8 cellular contexts compared by ENCODE assay signal in the genomic region with DNA sequence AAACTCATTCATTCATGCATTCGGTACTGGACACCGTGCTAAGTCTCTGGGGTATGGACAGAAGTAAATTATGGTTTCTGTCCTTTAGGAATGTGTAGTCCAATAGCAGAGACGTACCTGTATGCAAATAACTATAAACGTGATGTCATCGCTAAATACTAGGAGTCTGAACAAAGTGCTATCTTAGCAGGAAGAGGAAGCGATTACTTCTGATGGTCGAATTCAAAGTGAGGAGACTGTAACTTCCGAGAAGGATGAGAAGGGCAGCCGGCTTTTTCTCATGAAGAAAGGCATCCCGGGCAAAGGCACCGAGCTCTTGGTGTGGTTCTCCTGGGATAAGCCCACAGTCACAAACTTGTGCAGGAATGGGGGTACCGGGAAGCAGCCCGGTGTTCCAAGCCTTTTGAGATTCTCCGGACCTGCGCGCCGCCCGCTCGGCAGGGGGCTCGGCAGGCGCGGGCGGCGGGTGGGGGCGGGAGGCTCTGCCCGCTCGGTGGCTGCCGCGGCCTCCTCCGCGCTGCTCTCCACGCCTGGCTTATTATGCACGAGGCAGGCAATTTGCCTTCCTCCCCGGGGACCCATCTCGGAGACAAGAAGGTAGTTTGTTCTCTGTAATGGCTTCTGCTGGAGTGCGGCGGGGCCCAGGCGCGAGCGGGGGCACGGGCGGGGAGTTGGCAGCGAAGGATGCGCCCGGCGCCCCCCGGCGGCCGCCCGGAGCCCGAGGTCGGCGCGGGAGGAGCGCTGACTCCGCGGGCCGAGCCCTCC.
A peak's percentile ranks its signal among the peaks of the same experiment; 100 is the strongest.
DNase-seq lines count a peak whose midpoint lies in the region; ATAC-seq, FAIRE-seq and TF ChIP-seq lines count a peak whose summit lies in the region.

No MANE protein-coding gene starts in this region.

- no peaks in the 10 kb centered on the region for H3K79me2 ChIP-seq in ACC112 (ENCODE audit: control insufficient read depth, insufficient read depth, low read length, unreplicated experiment)

- no peaks in the 10 kb centered on the region for H3K36me3 ChIP-seq in ACC112 (ENCODE audit: insufficient read depth, low read length)

- no peak for FAIRE-seq in GM12892 (lab: Jason Lieb, UNC)

- peaks cover 14% of the 10 kb centered on the region for H3K27me3 Mint-ChIP-seq in chondrocyte (ENCODE audit: low read depth)

- H3K27ac Mint-ChIP-seq in chondrocyte (ENCODE audit: unreplicated experiment): no peak overlapping the region

- peak overlapping the region; percentile 68 for H3K4me3 Mint-ChIP-seq in chondrocyte (ENCODE audit: unreplicated experiment)

- H3K27me3 ChIP-seq in ACC112 (ENCODE audit: insufficient read depth, low read length): peaks cover 9% of the 10 kb centered on the region; the same call in 1 of the 2 replicates

- H3K36me3 Mint-ChIP-seq in chondrocyte (ENCODE audit: low read depth): no peaks in the 10 kb centered on the region

- DNase-seq in HK-2 (ENCODE audit: unreplicated experiment) (peak; percentile 64), SKM-1 treated with dmso at 0.1 percent for 144 hours (lab: John Stamatoyannopoulos, UW; ENCODE audit: unreplicated experiment) (peak; percentile 63), chondrocyte (ENCODE audit: low spot score) (no peak), left lobe of liver (ENCODE audit: low spot score) (no peak), GM12892 (ENCODE audit: insufficient read length) (no peak)
- DNase-seq in stimulated activated CD8-positive, alpha-beta memory T cell treated with anti-CD3 and anti-CD28 coated beads, Interleukin-12 subunit alpha, Interleukin-12 subunit beta, amount 100 ng/mL, for 4 hours (ENCODE audit: low read depth): peak; percentile 15

- peak; percentile 88 for TF ChIP-seq CTCF in chondrocyte (IDR thresholded peaks at IDR 0.05)

- peaks cover 9% of the 10 kb centered on the region for H3K9me3 Mint-ChIP-seq in chondrocyte (ENCODE audit: low read depth)

- no peaks in the 10 kb centered on the region for H3K4me1 ChIP-seq in ACC112 (ENCODE audit: control insufficient read depth, insufficient read depth, low read length, unreplicated experiment)

- H2AFZ ChIP-seq in ACC112 (ENCODE audit: low read length, unreplicated experiment): peak overlapping the region; percentile 8

- peaks cover 17% of the 10 kb centered on the region for H3K4me1 Mint-ChIP-seq in chondrocyte (ENCODE audit: low read depth)

- peak overlapping the region; percentile 62 for H3K4me3 ChIP-seq in ACC112 (ENCODE audit: low read depth, low read length)

- ATAC-seq in left lobe of liver: peak; percentile 50
- no peak for ATAC-seq in HG03139 (IDR thresholded peaks at IDR 0.05; ENCODE audit: unreplicated experiment)

- TF ChIP-seq POLR2A in GM12892 (IDR thresholded peaks at IDR 0.05; ENCODE audit: low read depth, low read length): no peak

- no peak overlapping the region for H3K27ac ChIP-seq in ACC112 (ENCODE audit: low read depth, low read length)

Comparison
In these comparisons a context has a peak if more than half of its experiments do, and no peak if none do; other contexts are left out.
1. DNase-seq: peak in HK-2 (single experiment), SKM-1 treated with dmso at 0.1 percent for 144 hours (single experiment) and stimulated activated CD8-positive, alpha-beta memory T cell treated with anti-CD3 and anti-CD28 coated beads, Interleukin-12 subunit alpha, Interleukin-12 subunit beta, amount 100 ng/mL, for 4 hours (single experiment); none in chondrocyte (single experiment), left lobe of liver (single experiment) and GM12892 (single experiment).